In genomic region chrX:101220881-101221280, GRCh38 we compare ENCODE assay signal across 1 cellular context.
TF ChIP-seq lines count a peak whose summit lies in the region.

No MANE protein-coding gene starts in this region.

TF ChIP-seq in endothelial cell of umbilical vein, 7 proteins besides CTCF, POLR2A, EP300 and RAD21:
- no peak for TF ChIP-seq MYC (IDR thresholded peaks at IDR 0.05; ENCODE audit: low read depth, low read length)
- TF ChIP-seq EZH2 (IDR thresholded peaks at IDR 0.05; ENCODE audit: borderline replicate concordance, low read depth, low read length, severe bottlenecking), result no peak
- no peak for TF ChIP-seq GATA2 (IDR thresholded peaks at IDR 0.05; ENCODE audit: insufficient read depth, insufficient read length, low read depth, low read length)
- TF ChIP-seq POLR2AphosphoS5 (IDR thresholded peaks at IDR 0.05; ENCODE audit: insufficient read depth, low read depth, low read length), result no peak
- TF ChIP-seq MAX (IDR thresholded peaks at IDR 0.05; ENCODE audit: insufficient read depth, insufficient read length), result no peak
- no peak for TF ChIP-seq JUN (IDR thresholded peaks at IDR 0.05; ENCODE audit: borderline replicate concordance, insufficient read depth, insufficient read length, low read depth)
- TF ChIP-seq FOS (IDR thresholded peaks at IDR 0.05; ENCODE audit: borderline replicate concordance, insufficient read depth, low read length), result no peak
